29 cellular contexts compared by ENCODE assay signal in the genomic region with DNA sequence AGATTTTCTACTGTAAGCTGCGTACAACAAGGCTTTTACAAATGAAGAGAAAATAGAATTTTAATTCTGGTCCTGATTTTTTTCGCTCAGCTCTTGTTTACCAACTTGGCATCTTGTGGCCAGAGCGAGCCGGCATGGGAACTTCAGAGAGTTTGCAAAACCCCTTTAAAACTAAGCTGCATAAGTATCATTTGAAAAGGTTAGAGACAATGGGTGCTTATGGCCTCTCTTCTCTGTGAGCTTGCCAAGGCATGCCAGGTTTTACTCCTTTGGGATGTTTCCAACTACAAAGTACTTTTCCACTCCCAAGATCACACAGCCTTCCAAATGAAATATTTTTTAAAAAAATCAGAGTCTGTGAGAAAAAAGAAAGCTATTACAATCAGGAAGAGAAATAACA.
A peak's percentile ranks its signal among the peaks of the same experiment; 100 is the strongest.
DNase-seq lines count a peak whose midpoint lies in the region; ATAC-seq, FAIRE-seq and TF ChIP-seq lines count a peak whose summit lies in the region.
"Had no signal": no experiment of that assay in that cellular context is flagged by ENCODE, and none has a peak within 500 bp of the region (broad histone marks: within the 10 kb centered on the region; RNA-seq: fewer than 3 reads in every experiment).

No MANE protein-coding gene starts in this region.

- no peaks in the 10 kb centered on the region for H3K79me2 ChIP-seq in mammary epithelial cell (ENCODE audit: insufficient read depth, low read length)

- H3K4me3 ChIP-seq in mammary epithelial cell (replicated peaks in 1 of 3; ENCODE audit: insufficient read depth in 1 of 3, low read depth in 2 of 3, low read length in 3 of 3) (no peak overlapping the region), thyroid gland (replicated peaks in 1 of 3) (no peak overlapping the region)
- H3K4me3 ChIP-seq: right atrium auricular region, suprapubic skin had no signal

- TF ChIP-seq POLR2A in thyroid gland (IDR thresholded peaks at IDR 0.05) = peak in 1 of 2 donors; percentile 6

- H3K27ac ChIP-seq in mammary epithelial cell (ENCODE audit: insufficient read depth, low read depth, low read length) (no peak overlapping the region), RWPE1 (peak overlapping the region; percentile 64), thyroid gland (peak overlapping the region; percentile 76 to 94 (median 85))
- H3K27ac ChIP-seq: right atrium auricular region, suprapubic skin had no signal

- H3K27ac Mint-ChIP-seq in MCF 10A (ENCODE audit: low read depth, unreplicated experiment) (no peak overlapping the region), immature natural killer cell (no peak overlapping the region)
- H3K27ac Mint-ChIP-seq: activated naive CD4-positive, alpha-beta T cell treated with anti-CD3 and anti-CD28 coated beads, Interleukin-2, amount 10 ng/mL, durations not matched to agents 7 days and 5 days; B cell; mesothelial cell of epicardium; natural killer cell treated with Interleukin-12 subunit alpha and Interleukin-12 subunit beta and Interleukin-15 and Interleukin-18, amount 100 ng/mL, for 72 hours; stimulated activated naive B cell treated with anti-CD40 and anti-IgM and Interleukin-4, amounts not matched to agents 10 μg/mL and 1 μg/mL and 100 μg/mL, for 72 hours; WTC11 had no signal

- H3K4me1 ChIP-seq in mammary epithelial cell (ENCODE audit: insufficient read depth, low read length) (peaks cover 9% of the 10 kb centered on the region), thyroid gland (peaks cover 19 to 29% of the 10 kb centered on the region in 2 donors)
- H3K4me1 ChIP-seq: right atrium auricular region had no signal

- H3K36me3 Mint-ChIP-seq in MCF 10A (ENCODE audit: insufficient read depth, unreplicated experiment) (no peaks in the 10 kb centered on the region), immature natural killer cell (no peaks in the 10 kb centered on the region)
- H3K36me3 Mint-ChIP-seq: activated naive CD4-positive, alpha-beta T cell treated with anti-CD3 and anti-CD28 coated beads, Interleukin-2, amount 10 ng/mL, durations not matched to agents 7 days and 5 days; CD8-positive, alpha-beta memory T cell; mesothelial cell of epicardium; natural killer cell treated with Interleukin-12 subunit alpha and Interleukin-12 subunit beta and Interleukin-15 and Interleukin-18, amount 100 ng/mL, for 72 hours; stimulated activated naive B cell treated with anti-CD40 and anti-IgM and Interleukin-4, amounts not matched to agents 10 μg/mL and 1 μg/mL and 100 μg/mL, for 72 hours; WTC11 had no signal

- peak overlapping the region; percentile 70 for H2AFZ ChIP-seq in mammary epithelial cell (ENCODE audit: low read depth, low read length)

- H3K4me2 ChIP-seq in mammary epithelial cell (ENCODE audit: insufficient read depth, low read depth, low read length) = peak overlapping the region; percentile 72

- H3K4me3 Mint-ChIP-seq in MCF 10A (ENCODE audit: unreplicated experiment) (no peak overlapping the region), immature natural killer cell (no peak overlapping the region)
- H3K4me3 Mint-ChIP-seq: activated naive CD4-positive, alpha-beta T cell treated with anti-CD3 and anti-CD28 coated beads, Interleukin-2, amount 10 ng/mL, durations not matched to agents 7 days and 5 days; B cell; CD8-positive, alpha-beta memory T cell; mesothelial cell of epicardium; natural killer cell treated with Interleukin-12 subunit alpha and Interleukin-12 subunit beta and Interleukin-15 and Interleukin-18, amount 100 ng/mL, for 72 hours; stimulated activated naive B cell treated with anti-CD40 and anti-IgM and Interleukin-4, amounts not matched to agents 10 μg/mL and 1 μg/mL and 100 μg/mL, for 72 hours; WTC11 had no signal

- CTCF ChIA-PET in mammary epithelial cell (lab: Charles Lee; ENCODE audit: low non-redundant PET) (interaction anchor here (0.8 kb wide), 1 partner anchor 25 kb away, joined by 4 read pairs; no protein-coding TSS in a partner anchor), MCF 10A (lab: Yijun Ruan, JAX) (interaction anchor here (0.8 to 1.8 kb wide), 6 partner anchors 9 to 274 kb away, joined by 3 to 14 read pairs (median 4); no protein-coding TSS in a partner anchor), RWPE1 (lab: Yijun Ruan, JAX) (interaction anchor here (0.7 to 1.5 kb wide), 3 partner anchors 24 to 26 kb away, joined by 3 to 6 read pairs (median 3); no protein-coding TSS in a partner anchor)

- intact Hi-C loops in mammary epithelial cell (cut with micrococcal nuclease) (no loop called here), MCF 10A (cut with micrococcal nuclease) (no loop called here), thyroid gland (cut with DNase I) (no loop called here)

- in situ Hi-C loops in mammary epithelial cell (cut with MboI; ENCODE audit: low sequenced_read_pairs in 2 of 2) = no loop called here

- H3K4me1 Mint-ChIP-seq in MCF 10A (ENCODE audit: insufficient read depth, unreplicated experiment) (peaks cover 4% of the 10 kb centered on the region), immature natural killer cell (no peaks in the 10 kb centered on the region)
- H3K4me1 Mint-ChIP-seq: activated naive CD4-positive, alpha-beta T cell treated with anti-CD3 and anti-CD28 coated beads, Interleukin-2, amount 10 ng/mL, durations not matched to agents 7 days and 5 days; B cell; CD8-positive, alpha-beta memory T cell; stimulated activated naive B cell treated with anti-CD40 and anti-IgM and Interleukin-4, amounts not matched to agents 10 μg/mL and 1 μg/mL and 100 μg/mL, for 72 hours had no signal

- dilution Hi-C loops in mammary epithelial cell (cut with HindIII; ENCODE audit: low sequenced_read_pairs) = no loop called here

- POLR2A ChIA-PET in MCF 10A (lab: Yijun Ruan, JAX) = interaction anchor here (0.6 to 1.9 kb wide), 6 partner anchors 20 to 1539 kb away, joined by 3 to 7 read pairs (median 4); no protein-coding TSS in a partner anchor
- POLR2A ChIA-PET in RWPE1 (lab: Yijun Ruan, JAX; ENCODE audit: low non-redundant PET) = no interaction called here

- no peak for FAIRE-seq in RCC 7860 (lab: Jason Lieb, UNC)
- FAIRE-seq: HepG2, urothelium cell line had no signal

- H3K9me3 ChIP-seq in mammary epithelial cell (replicated peaks; ENCODE audit: insufficient read depth, low read length) (no peaks in the 10 kb centered on the region), thyroid gland (no peaks in the 10 kb centered on the region)
- H3K9me3 ChIP-seq: right atrium auricular region, suprapubic skin had no signal

- no peaks in the 10 kb centered on the region for H4K20me1 ChIP-seq in mammary epithelial cell (ENCODE audit: insufficient read depth, low read length)

- H3K27me3 ChIP-seq in mammary epithelial cell (ENCODE audit: insufficient read depth, low read length) (no peaks in the 10 kb centered on the region), thyroid gland (no peaks in the 10 kb centered on the region)
- H3K27me3 ChIP-seq: right atrium auricular region, suprapubic skin had no signal

- no peak for TF ChIP-seq CTCF in mammary epithelial cell (conservative IDR thresholded peaks at IDR 0.05 in 1 of 2, IDR thresholded peaks at IDR 0.05 in 1 of 2; ENCODE audit: extremely low read depth in 1 of 2, insufficient read depth in 1 of 2, low read depth in 1 of 2, low read length in 2 of 2)
- TF ChIP-seq CTCF in MCF 10A (IDR thresholded peaks at IDR 0.05; ENCODE audit: unreplicated experiment) = no peak
- no peak for TF ChIP-seq CTCF in RWPE1 (conservative IDR thresholded peaks at IDR 0.05; ENCODE audit: low read depth)
- TF ChIP-seq CTCF in thyroid gland (IDR thresholded peaks at IDR 0.05) = no peak

- no TSS peak for BruUV-seq in mammary epithelial cell (replicated peaks; lab: Mats Ljungman, UMichigan)
- no TSS peak for BruUV-seq in MCF 10A (replicated peaks; lab: Mats Ljungman, UMichigan)

- H3K9me3 Mint-ChIP-seq in MCF 10A (ENCODE audit: unreplicated experiment) (no peaks in the 10 kb centered on the region), immature natural killer cell (no peaks in the 10 kb centered on the region)
- H3K9me3 Mint-ChIP-seq: activated naive CD4-positive, alpha-beta T cell treated with anti-CD3 and anti-CD28 coated beads, Interleukin-2, amount 10 ng/mL, durations not matched to agents 7 days and 5 days; mesothelial cell of epicardium; natural killer cell treated with Interleukin-12 subunit alpha and Interleukin-12 subunit beta and Interleukin-15 and Interleukin-18, amount 100 ng/mL, for 72 hours; stimulated activated naive B cell treated with anti-CD40 and anti-IgM and Interleukin-4, amounts not matched to agents 10 μg/mL and 1 μg/mL and 100 μg/mL, for 72 hours; WTC11 had no signal

- DNase-seq in mammary epithelial cell (peak; percentile 25), MCF 10A (ENCODE audit: unreplicated experiment) (no peak), RWPE1 (ENCODE audit: low spot score) (no peak), thyroid gland (peak; percentile 60 to 64), RCC 7860 (ENCODE audit: low spot score) (no peak), immature natural killer cell (no peak)
- DNase-seq: activated CD4-positive, alpha-beta T cell treated with anti-CD3 and anti-CD28 coated beads, Interleukin-2, amount 50 U/mL, for 1 hour; activated naive CD4-positive, alpha-beta T cell treated with anti-CD3 and anti-CD28 coated beads, Interleukin-2, amount 10 ng/mL, durations not matched to agents 7 days and 5 days; amygdala; caudate nucleus; CD8-positive, alpha-beta memory T cell; H7; head of caudate nucleus; NCI-H1048; NCI-H2081 treated with DMSO at 0.1 percent for 48 hours; SHP77; stimulated activated CD4-positive, alpha-beta T cell treated with anti-CD3 and anti-CD28 coated beads, Interleukin-4, amount 100 ng/mL, for 1 hour; stimulated activated naive B cell treated with anti-CD40 and anti-IgM and Interleukin-4, amounts not matched to agents 10 μg/mL and 1 μg/mL and 100 μg/mL, for 72 hours; T-helper 9 cell had no signal

- no peaks in the 10 kb centered on the region for H3K36me3 ChIP-seq in mammary epithelial cell (ENCODE audit: insufficient read depth, low read length)
- no peaks in the 10 kb centered on the region for H3K36me3 ChIP-seq in thyroid gland
- H3K36me3 ChIP-seq: right atrium auricular region, suprapubic skin had no signal

- ATAC-seq in esophagus mucosa = peak; percentile 40
- no peak for ATAC-seq in GM21619 (IDR thresholded peaks at IDR 0.05; ENCODE audit: unreplicated experiment)
- ATAC-seq: HepG2; natural killer cell treated with Interleukin-12 subunit alpha and Interleukin-12 subunit beta and Interleukin-15 and Interleukin-18, amount 100 ng/mL, for 72 hours; stimulated activated naive B cell treated with anti-CD40 and anti-IgM and Interleukin-4, amounts not matched to agents 10 μg/mL and 1 μg/mL and 100 μg/mL, for 72 hours; WTC11 had no signal

- H3K27me3 Mint-ChIP-seq in MCF 10A (ENCODE audit: insufficient read depth, unreplicated experiment) = peaks cover 12% of the 10 kb centered on the region
- H3K27me3 Mint-ChIP-seq in immature natural killer cell (ENCODE audit: low read depth in 3 of 3) = peaks cover 0 to 5% (median 0%) of the 10 kb centered on the region in 3 donors

- H3K9ac ChIP-seq in mammary epithelial cell (ENCODE audit: insufficient read depth, low read length) = no peak overlapping the region

- 12% methylated on average over 4 of the region's 4 CpGs for WGBS in mammary epithelial cell (ENCODE audit: low coverage, missing lambda C conversion rate)
- 36 to 54% methylated on average over 4 of the region's 4 CpGs for WGBS in thyroid gland, 2 donors

Comparison
In these comparisons a context has a peak if more than half of its experiments do, and no peak if none do; other contexts are left out.
1. DNase-seq: peak in mammary epithelial cell (single experiment) and thyroid gland (2 of 2); none in MCF 10A (single experiment), RWPE1 (single experiment), RCC 7860 (single experiment) and immature natural killer cell (0 of 3).